Comparison of ENCODE assay signal across 14 cellular contexts in the genomic region with DNA sequence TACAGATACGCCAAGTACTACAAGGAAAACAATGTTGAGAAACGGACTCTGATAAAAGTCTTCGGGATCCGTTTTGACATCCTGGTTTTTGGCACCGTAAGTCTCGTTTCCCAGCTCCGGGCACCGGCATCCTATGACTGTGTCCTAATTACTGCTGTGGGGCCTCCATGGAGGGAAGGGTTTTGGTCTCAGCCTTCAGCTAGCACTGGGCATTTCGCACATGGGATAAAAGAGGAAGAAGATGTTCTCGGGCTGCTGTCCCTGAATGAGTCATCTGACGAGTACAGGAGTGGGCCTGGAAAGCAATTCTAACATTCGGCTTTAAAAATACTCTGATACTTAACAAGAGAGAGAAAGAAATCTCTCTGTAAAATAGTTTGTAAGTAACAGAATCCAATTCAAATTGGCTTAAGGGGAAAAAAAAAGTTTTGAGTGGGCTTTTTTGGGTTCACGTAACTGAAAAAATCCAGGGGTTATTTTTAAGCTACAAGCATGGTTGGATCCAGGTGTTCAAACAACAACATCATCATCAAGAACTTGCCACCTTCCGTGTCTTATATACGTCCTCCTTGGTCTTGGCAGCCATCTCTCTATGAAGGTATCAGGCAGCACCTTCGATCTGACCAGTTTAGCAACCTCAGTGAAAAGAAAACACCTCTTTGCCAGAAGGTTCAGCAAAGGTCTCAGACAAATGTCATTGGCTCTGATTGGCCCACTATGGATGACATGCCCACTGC. TPM values are rescaled to one million over a fixed set of nuclear protein-coding genes. Genes with fewer than 3 reads are reported as not detected.
DNase-seq lines count a peak whose midpoint lies in the region; ATAC-seq and TF ChIP-seq lines count a peak whose summit lies in the region.
"Had no signal": no experiment of that assay in that cellular context is flagged by ENCODE, and none has a peak within 500 bp of the region (broad histone marks: within the 10 kb centered on the region; RNA-seq: fewer than 3 reads in every experiment).

No MANE protein-coding gene starts in this region.

- H3K4me3 ChIP-seq in fibroblast of mammary gland (ENCODE audit: control insufficient read depth, low read depth, low read length) (no peak overlapping the region), colonic mucosa (no peak overlapping the region), GM23338 (no peak overlapping the region)

- no peak overlapping the region for H3K4me3 Mint-ChIP-seq in GM23338
- H3K4me3 Mint-ChIP-seq: activated naive CD4-positive, alpha-beta T cell treated with anti-CD3 and anti-CD28 coated beads, Interleukin-2, amount 10 ng/mL, durations not matched to agents 7 days and 5 days; CD4-positive, alpha-beta T cell; naive thymus-derived CD8-positive, alpha-beta T cell had no signal

- DNase-seq in EH (ENCODE audit: low read depth), result peak; percentile 54
- peak; percentile 71 for DNase-seq in NOMO-1 treated with DMSO at 0.1 percent for 48 hours (lab: John Stamatoyannopoulos, UW; ENCODE audit: unreplicated experiment)
- DNase-seq in fibroblast of mammary gland (ENCODE audit: low read depth), result peak; percentile 57
- no peak for DNase-seq in omental fat pad (ENCODE audit: low spot score)
- DNase-seq in NCI-H1694 (lab: John Stamatoyannopoulos, UW), result no peak
- DNase-seq in colonic mucosa, result no peak
- DNase-seq in GM23338 (ENCODE audit: low spot score), result no peak
- no peak for DNase-seq in putamen (ENCODE audit: low spot score)
- DNase-seq: activated naive CD4-positive, alpha-beta T cell treated with anti-CD3 and anti-CD28 coated beads, Interleukin-2, amount 10 ng/mL, durations not matched to agents 7 days and 5 days; CD4-positive, alpha-beta T cell; RPMI8226; stimulated activated CD4-positive, alpha-beta T cell treated with anti-CD3 and anti-CD28 coated beads, Interleukin-15, amount 100 ng/mL, for 24 hours; stimulated activated naive CD4-positive, alpha-beta T cell had no signal

- no peak overlapping the region for H3K4me2 ChIP-seq in GM23338

- no peaks in the 10 kb centered on the region for H4K20me1 ChIP-seq in GM23338 (replicated peaks; ENCODE audit: insufficient read depth)

- no peaks in the 10 kb centered on the region for H3K9me2 ChIP-seq in GM23338 (ENCODE audit: insufficient read depth)

- no peak overlapping the region for H3K27ac Mint-ChIP-seq in GM23338
- H3K27ac Mint-ChIP-seq: activated naive CD4-positive, alpha-beta T cell treated with anti-CD3 and anti-CD28 coated beads, Interleukin-2, amount 10 ng/mL, durations not matched to agents 7 days and 5 days; CD4-positive, alpha-beta T cell had no signal

- no peaks in the 10 kb centered on the region for H3F3A ChIP-seq in GM23338 (replicated peaks; ENCODE audit: low read depth)

- no peaks in the 10 kb centered on the region for H3K9me3 Mint-ChIP-seq in GM23338
- H3K9me3 Mint-ChIP-seq: activated naive CD4-positive, alpha-beta T cell treated with anti-CD3 and anti-CD28 coated beads, Interleukin-2, amount 10 ng/mL, durations not matched to agents 7 days and 5 days; CD4-positive, alpha-beta T cell; naive thymus-derived CD8-positive, alpha-beta T cell had no signal

- H3K36me3 Mint-ChIP-seq in GM23338 (ENCODE audit: low read depth), result no peaks in the 10 kb centered on the region

- H3K9ac ChIP-seq in colonic mucosa (ENCODE audit: low read depth in 2 of 2, low read length in 2 of 2), result no peak overlapping the region

- no peaks in the 10 kb centered on the region for H3K36me3 ChIP-seq in colonic mucosa
- H3K36me3 ChIP-seq in GM23338 (ENCODE audit: insufficient read depth), result no peaks in the 10 kb centered on the region

- intact Hi-C loops in colonic mucosa (cut with DNase I), result no loop called here

- H3K27ac ChIP-seq in colonic mucosa (no peak overlapping the region), GM23338 (ENCODE audit: low read depth) (no peak overlapping the region)

- no peaks in the 10 kb centered on the region for H3K79me2 ChIP-seq in GM23338 (replicated peaks; ENCODE audit: insufficient read depth)

- ATAC-seq in omental fat pad (ENCODE audit: low FRiP score) (peak; percentile 53), GM23338 (no peak)
- ATAC-seq: naive thymus-derived CD8-positive, alpha-beta T cell had no signal

- H3K27me3 Mint-ChIP-seq in GM23338 (ENCODE audit: insufficient read depth, low read depth, poor library complexity), result peaks cover 9% of the 10 kb centered on the region
- H3K27me3 Mint-ChIP-seq: activated naive CD4-positive, alpha-beta T cell treated with anti-CD3 and anti-CD28 coated beads, Interleukin-2, amount 10 ng/mL, durations not matched to agents 7 days and 5 days; CD4-positive, alpha-beta T cell; naive thymus-derived CD8-positive, alpha-beta T cell had no signal

- no peaks in the 10 kb centered on the region for H3K4me1 Mint-ChIP-seq in GM23338
- H3K4me1 Mint-ChIP-seq: activated naive CD4-positive, alpha-beta T cell treated with anti-CD3 and anti-CD28 coated beads, Interleukin-2, amount 10 ng/mL, durations not matched to agents 7 days and 5 days had no signal

- TF ChIP-seq CTCF in fibroblast of mammary gland (conservative IDR thresholded peaks at IDR 0.05; ENCODE audit: control insufficient read depth, insufficient read depth, low read depth, low read length) (no peak), omental fat pad (IDR thresholded peaks at IDR 0.05) (no peak), colonic mucosa (IDR thresholded peaks at IDR 0.05) (no peak), GM23338 (conservative IDR thresholded peaks at IDR 0.05; ENCODE audit: low read depth in 2 of 2) (no peak)

- no peaks in the 10 kb centered on the region for H3K4me1 ChIP-seq in colonic mucosa
- no peaks in the 10 kb centered on the region for H3K4me1 ChIP-seq in GM23338 (ENCODE audit: insufficient read depth)

- no peak overlapping the region for H2AFZ ChIP-seq in GM23338

- H3K27me3 ChIP-seq in colonic mucosa, result no peaks in the 10 kb centered on the region
- H3K27me3 ChIP-seq in GM23338 (ENCODE audit: insufficient read depth), result no peaks in the 10 kb centered on the region

- H3K9me3 ChIP-seq in colonic mucosa, result no peaks in the 10 kb centered on the region

TF ChIP-seq in GM23338, 12 proteins besides CTCF, POLR2A, EP300 and RAD21 (continues in another document):
- TF ChIP-seq ZNF331 (CRISPR knock-in tag; IDR thresholded peaks at IDR 0.05; ENCODE audit: low read depth), result no peak
- TF ChIP-seq EZH2phosphoT487 (IDR thresholded peaks at IDR 0.05; ENCODE audit: unreplicated experiment), result no peak
- no peak for TF ChIP-seq CREB1 (CRISPR knock-in tag; IDR thresholded peaks at IDR 0.05; ENCODE audit: low read depth)
- TF ChIP-seq JUNB (IDR thresholded peaks at IDR 0.05; ENCODE audit: unreplicated experiment), result no peak
- no peak for TF ChIP-seq STAT1 (IDR thresholded peaks at IDR 0.05; ENCODE audit: unreplicated experiment)
- no peak for TF ChIP-seq NANOG (IDR thresholded peaks at IDR 0.05; ENCODE audit: borderline replicate concordance)
- no peak for TF ChIP-seq ZNF114 (CRISPR knock-in tag; IDR thresholded peaks at IDR 0.05)
- TF ChIP-seq, protein P1, sequence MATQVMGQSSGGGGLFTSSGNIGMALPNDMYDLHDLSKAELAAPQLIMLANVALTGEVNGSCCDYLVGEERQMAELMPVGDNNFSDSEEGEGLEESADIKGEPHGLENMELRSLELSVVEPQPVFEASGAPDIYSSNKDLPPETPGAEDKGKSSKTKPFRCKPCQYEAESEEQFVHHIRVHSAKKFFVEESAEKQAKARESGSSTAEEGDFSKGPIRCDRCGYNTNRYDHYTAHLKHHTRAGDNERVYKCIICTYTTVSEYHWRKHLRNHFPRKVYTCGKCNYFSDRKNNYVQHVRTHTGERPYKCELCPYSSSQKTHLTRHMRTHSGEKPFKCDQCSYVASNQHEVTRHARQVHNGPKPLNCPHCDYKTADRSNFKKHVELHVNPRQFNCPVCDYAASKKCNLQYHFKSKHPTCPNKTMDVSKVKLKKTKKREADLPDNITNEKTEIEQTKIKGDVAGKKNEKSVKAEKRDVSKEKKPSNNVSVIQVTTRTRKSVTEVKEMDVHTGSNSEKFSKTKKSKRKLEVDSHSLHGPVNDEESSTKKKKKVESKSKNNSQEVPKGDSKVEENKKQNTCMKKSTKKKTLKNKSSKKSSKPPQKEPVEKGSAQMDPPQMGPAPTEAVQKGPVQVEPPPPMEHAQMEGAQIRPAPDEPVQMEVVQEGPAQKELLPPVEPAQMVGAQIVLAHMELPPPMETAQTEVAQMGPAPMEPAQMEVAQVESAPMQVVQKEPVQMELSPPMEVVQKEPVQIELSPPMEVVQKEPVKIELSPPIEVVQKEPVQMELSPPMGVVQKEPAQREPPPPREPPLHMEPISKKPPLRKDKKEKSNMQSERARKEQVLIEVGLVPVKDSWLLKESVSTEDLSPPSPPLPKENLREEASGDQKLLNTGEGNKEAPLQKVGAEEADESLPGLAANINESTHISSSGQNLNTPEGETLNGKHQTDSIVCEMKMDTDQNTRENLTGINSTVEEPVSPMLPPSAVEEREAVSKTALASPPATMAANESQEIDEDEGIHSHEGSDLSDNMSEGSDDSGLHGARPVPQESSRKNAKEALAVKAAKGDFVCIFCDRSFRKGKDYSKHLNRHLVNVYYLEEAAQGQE (IDR thresholded peaks at IDR 0.05; ENCODE audit: unreplicated experiment), result no peak
- TF ChIP-seq, protein P2, sequence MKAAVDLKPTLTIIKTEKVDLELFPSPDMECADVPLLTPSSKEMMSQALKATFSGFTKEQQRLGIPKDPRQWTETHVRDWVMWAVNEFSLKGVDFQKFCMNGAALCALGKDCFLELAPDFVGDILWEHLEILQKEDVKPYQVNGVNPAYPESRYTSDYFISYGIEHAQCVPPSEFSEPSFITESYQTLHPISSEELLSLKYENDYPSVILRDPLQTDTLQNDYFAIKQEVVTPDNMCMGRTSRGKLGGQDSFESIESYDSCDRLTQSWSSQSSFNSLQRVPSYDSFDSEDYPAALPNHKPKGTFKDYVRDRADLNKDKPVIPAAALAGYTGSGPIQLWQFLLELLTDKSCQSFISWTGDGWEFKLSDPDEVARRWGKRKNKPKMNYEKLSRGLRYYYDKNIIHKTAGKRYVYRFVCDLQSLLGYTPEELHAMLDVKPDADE (IDR thresholded peaks at IDR 0.05), result no peak
- TF ChIP-seq POLR2AphosphoS5 (IDR thresholded peaks at IDR 0.05; ENCODE audit: low read depth), result no peak

RNA-seq across cellular contexts. Expression of a gene that starts 34.4 kb away (rescaled TPM):
- total RNA-seq in omental fat pad, result 100 to 1,000 TPM in 1 of 4 donors, 10 to 100 TPM in 3; 46.3 to 107 (median 65.3) TPM
- 100 to 1,000 TPM in 1 of 2 donors, 10 to 100 TPM in 1; 82.2 to 123 TPM for total RNA-seq in colonic mucosa
- total RNA-seq in GM23338 (2014; rRNA removed; shearing (Covaris generic)), result 18.9 and 19.5 TPM in 2 replicates
- 5.6 and 5.9 TPM in 2 replicates for polyA plus RNA-seq in GM23338 (2016; fragmentation: Nextera tagmentation; extraction: Ambion mirVana)

RNA-seq across cellular contexts. Expression of a gene that starts 42.9 kb away (rescaled TPM):
- total RNA-seq in omental fat pad, result 1 to 10 TPM; 2.4 to 8.6 (median 5.6) TPM
- 1 to 10 TPM in 1 of 2 donors, under 1 TPM in 1; 0.62 to 1.7 TPM for total RNA-seq in colonic mucosa
- total RNA-seq in GM23338 (2014; rRNA removed; shearing (Covaris generic)), result 0.24 and 0.74 TPM in 2 replicates
- 0.43 and 0.48 TPM in 2 replicates for polyA plus RNA-seq in GM23338 (2016; fragmentation: Nextera tagmentation; extraction: Ambion mirVana)

Comparison
In these comparisons a context has a peak if more than half of its experiments do, and no peak if none do; other contexts are left out.
1. DNase-seq: peak in EH (single experiment), NOMO-1 treated with DMSO at 0.1 percent for 48 hours (single experiment) and fibroblast of mammary gland (single experiment); none in omental fat pad (single experiment), NCI-H1694 (single experiment), colonic mucosa (single experiment), GM23338 (single experiment) and putamen (single experiment).